8 cellular contexts compared by ENCODE assay signal in the genomic region with DNA sequence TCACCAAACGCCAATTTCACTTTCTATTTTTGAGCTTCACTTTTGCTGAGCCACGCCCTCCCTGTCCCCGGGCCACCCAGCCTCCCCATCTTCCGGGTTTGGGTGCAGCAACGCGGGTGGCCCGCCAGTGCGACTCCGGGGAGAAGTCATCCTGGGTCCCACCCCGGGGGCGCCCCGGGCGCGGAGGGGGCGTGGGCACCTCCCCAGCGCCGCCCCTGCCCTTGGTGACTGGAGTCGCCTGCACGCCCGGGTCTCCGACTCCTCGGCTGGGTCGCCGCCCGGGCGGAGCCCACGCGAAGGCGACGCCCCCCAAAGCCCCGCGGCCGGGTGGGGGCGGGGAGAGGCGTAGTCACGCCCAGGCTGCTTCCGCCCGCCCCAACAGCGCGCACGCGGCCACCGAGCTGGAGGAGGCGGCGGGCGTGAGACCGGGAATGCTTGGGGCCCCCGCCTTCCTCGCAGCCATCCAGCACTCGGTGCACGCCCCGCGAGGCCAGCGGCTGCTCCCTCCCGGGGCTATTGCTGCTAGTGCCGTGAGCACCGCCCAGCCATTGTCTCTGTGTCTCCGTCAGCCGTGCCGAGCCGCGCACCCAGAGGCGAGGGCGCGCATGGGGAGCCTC.
A peak's percentile ranks its signal among the peaks of the same experiment; 100 is the strongest.
DNase-seq lines count a peak whose midpoint lies in the region; ATAC-seq, FAIRE-seq and TF ChIP-seq lines count a peak whose summit lies in the region.

No MANE protein-coding gene starts in this region.

- ATAC-seq in HCT116, result peak; percentile 80
- no peak for ATAC-seq in PC-3

- H3K9me3 ChIP-seq in AG04450 (ENCODE audit: control insufficient read depth, insufficient read depth, low read length), result no peaks in the 10 kb centered on the region
- H3K9me3 ChIP-seq in HCT116 (ENCODE audit: control insufficient read depth in 1 of 2, insufficient read depth in 1 of 2, low read depth in 1 of 2, low read length in 2 of 2), result no peaks in the 10 kb centered on the region
- H3K9me3 ChIP-seq in PC-3 (ENCODE audit: low read length), result no peaks in the 10 kb centered on the region

- no peak for TF ChIP-seq RAD21 in HCT116 (IDR thresholded peaks at IDR 0.05; ENCODE audit: low read depth)

- H3K9ac ChIP-seq in HCT116 (ENCODE audit: low read length), result peak overlapping the region; percentile 60
- H3K9ac ChIP-seq in PC-3 (ENCODE audit: low read length), result no peak overlapping the region

- H3F3A ChIP-seq in PC-3 (ENCODE audit: low read length, unreplicated experiment), result no peaks in the 10 kb centered on the region

- H3K4me3 ChIP-seq in AG04450 (ENCODE audit: low read depth, low read length) (peak overlapping the region; percentile 59), HCT116 (replicated peaks in 1 of 2; ENCODE audit: low read depth in 1 of 2, low read length in 2 of 2) (peak overlapping the region; percentile 41 to 54), PC-3 (ENCODE audit: low read length) (no peak overlapping the region)

- CTCF ChIA-PET in AG04450 (lab: Charles Lee) (interaction anchor here (0.9 kb wide), 1 partner anchor 27 kb away, joined by 3 read pairs; no protein-coding TSS in a partner anchor), HCT116 (lab: Charles Lee) (no interaction called here), PC-3 (lab: Charles Lee) (no interaction called here)

- H3K27ac ChIP-seq in AG04450 (ENCODE audit: low read depth, low read length) (peak overlapping the region; percentile 61), HCT116 (ENCODE audit: low read depth, low read length) (no peak overlapping the region), PC-3 (ENCODE audit: low read length) (no peak overlapping the region)

- H2AFZ ChIP-seq in HCT116 (ENCODE audit: low read depth, low read length, poor library complexity, severe bottlenecking), result no peak overlapping the region
- no peak overlapping the region for H2AFZ ChIP-seq in PC-3 (ENCODE audit: low read length)

- H4K20me1 ChIP-seq in HCT116 (ENCODE audit: insufficient read depth) (no peaks in the 10 kb centered on the region), PC-3 (ENCODE audit: low read length) (no peaks in the 10 kb centered on the region)

- no peaks in the 10 kb centered on the region for H3K9me2 ChIP-seq in HCT116 (ENCODE audit: insufficient read depth)
- no peaks in the 10 kb centered on the region for H3K9me2 ChIP-seq in PC-3 (replicated peaks; ENCODE audit: low read length)

- intact Hi-C loops in HCT116 (cut with micrococcal nuclease), result no loop called here
- intact Hi-C loops in PC-3 (cut with micrococcal nuclease), result no loop called here

- RAD21 ChIA-PET in HCT116 (lab: Charles Lee; ENCODE audit: low non-redundant PET in 1 of 2, low total read pairs in 2 of 2, uncharacterized antibody in 2 of 2, unreplicated experiment in 2 of 2), result no interaction called here

- no peaks in the 10 kb centered on the region for H3K36me3 ChIP-seq in HCT116 (ENCODE audit: control insufficient read depth in 1 of 2, insufficient read depth in 2 of 2, low read length in 2 of 2)
- no peaks in the 10 kb centered on the region for H3K36me3 ChIP-seq in PC-3 (ENCODE audit: low read depth, low read length)

- BruUV-seq in HCT116 (replicated peaks; lab: Mats Ljungman, UMichigan) (no TSS peak), PC-3 (replicated peaks; lab: Mats Ljungman, UMichigan) (no TSS peak)

- DNase-seq in AG04450 (ENCODE audit: low read depth, low spot score), result peak; percentile 15
- peak; percentile 0 for DNase-seq in HCT116 (ENCODE audit: low read depth, low spot score)
- DNase-seq in RCC 7860 (ENCODE audit: low spot score), result peak; percentile 78
- peak; percentile 80 for DNase-seq in dermis blood vessel endothelial cell
- DNase-seq in occipital lobe (lab: John Stamatoyannopoulos, UW), result peak; percentile 15
- no peak for DNase-seq in T-helper 9 cell
- DNase-seq in NCI-H774 (lab: John Stamatoyannopoulos, UW), result no peak
- DNase-seq in PC-3, result no peak

- POLR2A ChIA-PET in AG04450 (lab: Yijun Ruan, JAX) (interaction anchor here (0.6 kb wide), 1 partner anchor 53 kb away, joined by 3 read pairs; no protein-coding TSS in a partner anchor), HCT116 (lab: Charles Lee) (no interaction called here), PC-3 (lab: Charles Lee; ENCODE audit: unreplicated experiment) (no interaction called here)

- no peak for FAIRE-seq in RCC 7860 (lab: Jason Lieb, UNC)

- H3K4me2 ChIP-seq in HCT116 (ENCODE audit: low read length) (peak overlapping the region; percentile 49), PC-3 (ENCODE audit: low read length) (no peak overlapping the region)

- no peak for TF ChIP-seq POLR2A in HCT116 (IDR thresholded peaks at IDR 0.05; ENCODE audit: borderline replicate concordance, extremely low read depth, insufficient read depth, insufficient read length)

- H3K27me3 ChIP-seq in AG04450 (ENCODE audit: control insufficient read depth, insufficient read depth, low read length), result no peaks in the 10 kb centered on the region
- no peaks in the 10 kb centered on the region for H3K27me3 ChIP-seq in HCT116 (ENCODE audit: insufficient read depth, low read length)
- H3K27me3 ChIP-seq in PC-3 (ENCODE audit: low read length), result no peaks in the 10 kb centered on the region

- H3K4me1 ChIP-seq in HCT116 (ENCODE audit: control insufficient read depth in 1 of 2, insufficient read depth in 2 of 2, low read length in 2 of 2) (no peaks in the 10 kb centered on the region), PC-3 (ENCODE audit: insufficient read depth, low read length) (no peaks in the 10 kb centered on the region)

- TF ChIP-seq CTCF in AG04450 (IDR thresholded peaks at IDR 0.05; ENCODE audit: low read depth, low read length) (no peak), HCT116 (IDR thresholded peaks at IDR 0.05 in 2 of 3, conservative IDR thresholded peaks at IDR 0.05 in 1 of 3; ENCODE audit: borderline replicate concordance in 1 of 3, insufficient read depth in 1 of 3, low read depth in 2 of 3, low read length in 2 of 3) (no peak), PC-3 (conservative IDR thresholded peaks at IDR 0.05; ENCODE audit: low read depth, low read length) (no peak)

- H3K79me2 ChIP-seq in HCT116 (ENCODE audit: insufficient read depth, low read length), result peaks cover 37% of the 10 kb centered on the region
- no peaks in the 10 kb centered on the region for H3K79me2 ChIP-seq in PC-3 (ENCODE audit: low read length)

TF ChIP-seq in HCT116, 20 proteins besides CTCF, POLR2A, EP300 and RAD21 (continues in another document):
- TF ChIP-seq ZNF274 (IDR thresholded peaks at IDR 0.05; ENCODE audit: low read depth, low read length), result no peak
- no peak for TF ChIP-seq ZFX (IDR thresholded peaks at IDR 0.05)
- TF ChIP-seq TCF7L2 (IDR thresholded peaks at IDR 0.05; ENCODE audit: borderline replicate concordance, extremely low read depth, insufficient read depth, insufficient read length), result no peak
- TF ChIP-seq YY1 (IDR thresholded peaks at IDR 0.05; ENCODE audit: extremely low read depth, insufficient replicate concordance, low read depth, low read length), result no peak
- TF ChIP-seq, protein P1, sequence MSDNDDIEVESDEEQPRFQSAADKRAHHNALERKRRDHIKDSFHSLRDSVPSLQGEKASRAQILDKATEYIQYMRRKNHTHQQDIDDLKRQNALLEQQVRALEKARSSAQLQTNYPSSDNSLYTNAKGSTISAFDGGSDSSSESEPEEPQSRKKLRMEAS (IDR thresholded peaks at IDR 0.05), result no peak
- TF ChIP-seq SP1 (IDR thresholded peaks at IDR 0.05; ENCODE audit: low read depth), result no peak
- TF ChIP-seq JUND (IDR thresholded peaks at IDR 0.05), result no peak
- TF ChIP-seq POLR2AphosphoS5 (IDR thresholded peaks at IDR 0.05; ENCODE audit: low read depth, low read length), result no peak
- TF ChIP-seq, protein P2, sequence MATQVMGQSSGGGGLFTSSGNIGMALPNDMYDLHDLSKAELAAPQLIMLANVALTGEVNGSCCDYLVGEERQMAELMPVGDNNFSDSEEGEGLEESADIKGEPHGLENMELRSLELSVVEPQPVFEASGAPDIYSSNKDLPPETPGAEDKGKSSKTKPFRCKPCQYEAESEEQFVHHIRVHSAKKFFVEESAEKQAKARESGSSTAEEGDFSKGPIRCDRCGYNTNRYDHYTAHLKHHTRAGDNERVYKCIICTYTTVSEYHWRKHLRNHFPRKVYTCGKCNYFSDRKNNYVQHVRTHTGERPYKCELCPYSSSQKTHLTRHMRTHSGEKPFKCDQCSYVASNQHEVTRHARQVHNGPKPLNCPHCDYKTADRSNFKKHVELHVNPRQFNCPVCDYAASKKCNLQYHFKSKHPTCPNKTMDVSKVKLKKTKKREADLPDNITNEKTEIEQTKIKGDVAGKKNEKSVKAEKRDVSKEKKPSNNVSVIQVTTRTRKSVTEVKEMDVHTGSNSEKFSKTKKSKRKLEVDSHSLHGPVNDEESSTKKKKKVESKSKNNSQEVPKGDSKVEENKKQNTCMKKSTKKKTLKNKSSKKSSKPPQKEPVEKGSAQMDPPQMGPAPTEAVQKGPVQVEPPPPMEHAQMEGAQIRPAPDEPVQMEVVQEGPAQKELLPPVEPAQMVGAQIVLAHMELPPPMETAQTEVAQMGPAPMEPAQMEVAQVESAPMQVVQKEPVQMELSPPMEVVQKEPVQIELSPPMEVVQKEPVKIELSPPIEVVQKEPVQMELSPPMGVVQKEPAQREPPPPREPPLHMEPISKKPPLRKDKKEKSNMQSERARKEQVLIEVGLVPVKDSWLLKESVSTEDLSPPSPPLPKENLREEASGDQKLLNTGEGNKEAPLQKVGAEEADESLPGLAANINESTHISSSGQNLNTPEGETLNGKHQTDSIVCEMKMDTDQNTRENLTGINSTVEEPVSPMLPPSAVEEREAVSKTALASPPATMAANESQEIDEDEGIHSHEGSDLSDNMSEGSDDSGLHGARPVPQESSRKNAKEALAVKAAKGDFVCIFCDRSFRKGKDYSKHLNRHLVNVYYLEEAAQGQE (IDR thresholded peaks at IDR 0.05; ENCODE audit: low read depth), result no peak
- no peak for TF ChIP-seq SIN3A (IDR thresholded peaks at IDR 0.05; ENCODE audit: low read depth)
- no peak for TF ChIP-seq ATF3 (IDR thresholded peaks at IDR 0.05)

Comparison
In these comparisons a context has a peak if more than half of its experiments do, and no peak if none do; other contexts are left out.
1. DNase-seq: peak in AG04450 (single experiment), HCT116 (single experiment), RCC 7860 (single experiment), dermis blood vessel endothelial cell (single experiment) and occipital lobe (single experiment); none in T-helper 9 cell (single experiment), NCI-H774 (single experiment) and PC-3 (single experiment).